In the genomic region with DNA sequence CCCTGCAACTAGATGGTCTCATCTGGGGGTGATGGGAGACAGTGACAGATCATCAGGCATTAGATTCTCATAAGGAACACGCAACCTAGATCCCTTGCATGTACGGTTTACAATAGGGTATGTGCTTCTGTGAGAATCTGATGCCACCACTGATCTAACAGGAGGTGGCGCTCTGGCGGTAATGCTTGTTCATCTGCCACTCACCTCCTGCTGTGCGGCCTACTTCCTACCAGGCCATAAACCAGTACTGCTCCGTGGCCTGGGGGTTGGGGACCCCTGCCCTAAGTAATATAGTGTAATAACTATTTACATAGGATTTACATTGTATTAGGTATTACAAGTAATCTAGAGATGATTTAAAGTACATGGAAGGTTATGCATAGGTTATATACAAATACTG, we compare ENCODE assay signal across 19 cellular contexts.
DNase-seq lines count a peak whose midpoint lies in the region; ATAC-seq and TF ChIP-seq lines count a peak whose summit lies in the region.
"Had no signal": no experiment of that assay in that cellular context is flagged by ENCODE, and none has a peak within 500 bp of the region (broad histone marks: within the 10 kb centered on the region; RNA-seq: fewer than 3 reads in every experiment).

No MANE protein-coding gene starts in this region.

- in situ Hi-C loops in GM13977 (cut with MboI; ENCODE audit: low pct_unique_long_range_greater_than_20kb, low sequenced_read_pairs, unreplicated experiment), result no loop called here

- DNase-seq in GM10266 (ENCODE audit: extremely low spot score), result no peak
- DNase-seq in GM13977 (ENCODE audit: low spot score), result no peak
- peak; percentile 85 for DNase-seq in Karpas-422
- DNase-seq in WERI-Rb-1, result peak; percentile 25
- DNase-seq in NCI-H1694 (lab: John Stamatoyannopoulos, UW), result no peak
- DNase-seq in activated naive CD4-positive, alpha-beta T cell (lab: John Stamatoyannopoulos, UW), result no peak
- DNase-seq: effector CD4-positive, alpha-beta T cell; hippocampal formation; kidney glomerular epithelial cell; NCI-H187; NCI-H748 treated with DMSO at 0.1 percent for 48 hours; substantia nigra; T1000 had no signal

- H2AFZ ChIP-seq in Karpas-422 (ENCODE audit: low read length), result peak overlapping the region; percentile 77

- H3K27ac ChIP-seq in Karpas-422 (ENCODE audit: low read length), result no peak overlapping the region
- no peak overlapping the region for H3K27ac ChIP-seq in WERI-Rb-1
- H3K27ac ChIP-seq: HL-60, KMS-11, right atrium auricular region, SJCRH30 had no signal

- no peaks in the 10 kb centered on the region for H3K27me3 ChIP-seq in Karpas-422 (ENCODE audit: low read length)
- no peaks in the 10 kb centered on the region for H3K27me3 ChIP-seq in WERI-Rb-1 (ENCODE audit: insufficient read depth, low read depth, severe bottlenecking)
- H3K27me3 ChIP-seq: right atrium auricular region, SJCRH30 had no signal

- H3K9me2 ChIP-seq in Karpas-422 (replicated peaks; ENCODE audit: insufficient read depth, low read length), result no peaks in the 10 kb centered on the region

- H3K4me2 ChIP-seq in Karpas-422 (ENCODE audit: low read depth, low read length, poor library complexity, severe bottlenecking), result no peak overlapping the region
- H3K4me2 ChIP-seq: KMS-11 had no signal

- peak overlapping the region; percentile 30; the same call in 1 of the 2 replicates for H3K9ac ChIP-seq in Karpas-422 (ENCODE audit: low read length)
- H3K9ac ChIP-seq: KMS-11 had no signal

- no peaks in the 10 kb centered on the region for H3K9me3 ChIP-seq in Karpas-422 (ENCODE audit: low read length)
- H3K9me3 ChIP-seq in WERI-Rb-1 (ENCODE audit: severe bottlenecking), result no peaks in the 10 kb centered on the region
- H3K9me3 ChIP-seq: right atrium auricular region, SJCRH30 had no signal

- H3K4me3 ChIP-seq in Karpas-422 (ENCODE audit: low read length), result no peak overlapping the region
- H3K4me3 ChIP-seq in WERI-Rb-1 (ENCODE audit: low read depth, low read length), result no peak overlapping the region
- H3K4me3 ChIP-seq: right atrium auricular region, SJCRH30 had no signal

- ATAC-seq in HG03139 (IDR thresholded peaks at IDR 0.05; ENCODE audit: unreplicated experiment), result no peak
- ATAC-seq: activated naive CD4-positive, alpha-beta T cell treated with anti-CD3 and anti-CD28 coated beads, Interleukin-2, amount 50 U/mL, for 72 hours had no signal

- H3K36me3 ChIP-seq in Karpas-422 (ENCODE audit: insufficient read depth, low read length), result no peaks in the 10 kb centered on the region
- H3K36me3 ChIP-seq in WERI-Rb-1, result no peaks in the 10 kb centered on the region
- H3K36me3 ChIP-seq: right atrium auricular region, SJCRH30 had no signal

- H3K79me2 ChIP-seq in Karpas-422 (ENCODE audit: low read length), result no peaks in the 10 kb centered on the region

- H4K20me1 ChIP-seq in Karpas-422 (ENCODE audit: insufficient read depth, low read depth, low read length), result no peaks in the 10 kb centered on the region

- H3K4me1 ChIP-seq in Karpas-422 (ENCODE audit: low read length), result peaks cover 4% of the 10 kb centered on the region
- H3K4me1 ChIP-seq: SJCRH30 had no signal

- TF ChIP-seq CTCF in GM10266 (IDR thresholded peaks at IDR 0.05; ENCODE audit: control insufficient read depth, insufficient read depth, low read depth, missing control alignments), result peak; percentile 39
- TF ChIP-seq CTCF in GM13977 (IDR thresholded peaks at IDR 0.05; ENCODE audit: extremely low read depth, insufficient read depth, missing control alignments), result peak; percentile 37
- peak; percentile 41 for TF ChIP-seq CTCF in WERI-Rb-1 (IDR thresholded peaks at IDR 0.05; ENCODE audit: low read depth, low read length)

Comparison
In these comparisons a context has a peak if more than half of its experiments do, and no peak if none do; other contexts are left out.
1. DNase-seq: peak in Karpas-422 (single experiment) and WERI-Rb-1 (single experiment); none in GM10266 (single experiment), GM13977 (single experiment), NCI-H1694 (single experiment) and activated naive CD4-positive, alpha-beta T cell (0 of 4).
2. Peak in every context shown above with its lines, with median percentiles within 50 percentile points of each other: CTCF ChIP-seq.